9 cellular contexts compared by ENCODE assay signal in the genomic region with DNA sequence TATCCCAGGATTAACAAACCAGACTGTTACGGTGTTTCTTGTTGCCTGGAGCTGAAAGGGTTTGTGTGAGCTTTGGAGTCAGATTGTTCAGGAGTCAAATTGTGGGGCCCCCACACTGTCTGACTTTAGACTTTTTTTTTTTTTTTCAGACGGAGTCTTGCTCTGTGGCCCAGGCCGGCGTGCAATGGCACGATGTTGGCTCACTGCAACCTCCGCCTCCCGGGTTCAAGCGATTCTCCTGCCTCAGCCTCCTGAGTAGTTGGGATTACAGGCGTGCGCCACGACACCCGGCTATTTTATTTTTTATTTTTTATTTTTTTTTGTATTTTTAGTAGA. TPM values are rescaled to one million over a fixed set of nuclear protein-coding genes. Genes with fewer than 3 reads are reported as not detected.
DNase-seq lines count a peak whose midpoint lies in the region; ATAC-seq, FAIRE-seq and TF ChIP-seq lines count a peak whose summit lies in the region.
"Had no signal": no experiment of that assay in that cellular context is flagged by ENCODE, and none has a peak within 500 bp of the region (broad histone marks: within the 10 kb centered on the region; RNA-seq: fewer than 3 reads in every experiment).

No MANE protein-coding gene starts in this region.

- peak overlapping the region; percentile 64 to 99 (median 90) for H3K4me3 ChIP-seq in heart right ventricle
- H3K4me3 ChIP-seq in uterus: peak overlapping the region; percentile 68 to 91

- WGBS in heart right ventricle, 2 donors: 82 to 87% methylated on average over 12 of the region's 12 CpGs

- H3K27me3 ChIP-seq in heart right ventricle: no peaks in the 10 kb centered on the region
- H3K27me3 ChIP-seq in uterus: no peaks in the 10 kb centered on the region

- peak overlapping the region; percentile 86 for H3K27ac Mint-ChIP-seq in MCF 10A (ENCODE audit: low read depth, unreplicated experiment)
- no peak overlapping the region for H3K27ac Mint-ChIP-seq in mesothelial cell of epicardium

- DNase-seq in heart right ventricle (no peak), left ventricle myocardium superior (no peak), MCF 10A (ENCODE audit: unreplicated experiment) (no peak), mesothelial cell of epicardium (ENCODE audit: low spot score in 2 of 2, unreplicated experiment in 2 of 2) (no peak), uterus (no peak), frontal cortex (ENCODE audit: low spot score in 2 of 2) (no peak), occipital lobe (lab: John Stamatoyannopoulos, UW) (no peak)

- no peaks in the 10 kb centered on the region for H3K9me3 Mint-ChIP-seq in MCF 10A (ENCODE audit: unreplicated experiment)
- H3K9me3 Mint-ChIP-seq in mesothelial cell of epicardium: no peaks in the 10 kb centered on the region

- FAIRE-seq in frontal cortex (lab: Jason Lieb, UNC): no peak
- FAIRE-seq: G401.6 had no signal

- ATAC-seq in heart right ventricle (no peak), left ventricle myocardium superior (no peak), HG03095 (IDR thresholded peaks at IDR 0.05; ENCODE audit: unreplicated experiment) (no peak)

- H3K4me3 Mint-ChIP-seq in MCF 10A (ENCODE audit: unreplicated experiment) (peak overlapping the region; percentile 98), mesothelial cell of epicardium (peak overlapping the region; percentile 95)

- H3K27me3 Mint-ChIP-seq in MCF 10A (ENCODE audit: insufficient read depth, unreplicated experiment): no peaks in the 10 kb centered on the region
- no peaks in the 10 kb centered on the region for H3K27me3 Mint-ChIP-seq in mesothelial cell of epicardium (ENCODE audit: low read depth)

- CTCF ChIA-PET in MCF 10A (lab: Yijun Ruan, JAX): interaction anchor here (0.6 to 2.5 kb wide), 27 partner anchors 9 to 200 kb away, joined by 3 to 15 read pairs (median 5); a partner anchor contains a TSS

- BruUV-seq in MCF 10A (replicated peaks; lab: Mats Ljungman, UMichigan): no TSS peak

- peaks cover 43% of the 10 kb centered on the region for H3K36me3 Mint-ChIP-seq in MCF 10A (ENCODE audit: insufficient read depth, unreplicated experiment)
- H3K36me3 Mint-ChIP-seq in mesothelial cell of epicardium: peaks cover 15% of the 10 kb centered on the region

- TF ChIP-seq CTCF in heart right ventricle (IDR thresholded peaks at IDR 0.05) (no peak), MCF 10A (IDR thresholded peaks at IDR 0.05; ENCODE audit: unreplicated experiment) (no peak), mesothelial cell of epicardium (IDR thresholded peaks at IDR 0.05; ENCODE audit: unreplicated experiment) (no peak), uterus (IDR thresholded peaks at IDR 0.05) (no peak)

- POLR2A ChIA-PET in MCF 10A (lab: Yijun Ruan, JAX): interaction anchor here (0.5 to 3.7 kb wide), 20 partner anchors 10 to 263 kb away, joined by 3 to 39 read pairs (median 5); a partner anchor contains a TSS

- intact Hi-C loops in heart right ventricle (cut with DNase I): loop anchor here in 4 of 10 donors (2.0 to 5.0 kb wide), 2 partner anchors 121 to 124 kb away; no protein-coding TSS in a partner anchor
- intact Hi-C loops in left ventricle myocardium superior (cut with micrococcal nuclease): no loop called here
- intact Hi-C loops in MCF 10A (cut with micrococcal nuclease): no loop called here
- intact Hi-C loops in uterus (cut with DNase I; ENCODE audit: low total_unique reads): no loop called here

- H3K9me3 ChIP-seq in heart right ventricle: no peaks in the 10 kb centered on the region
- H3K9me3 ChIP-seq in uterus: no peaks in the 10 kb centered on the region

- H3K27ac ChIP-seq in heart right ventricle (peak overlapping the region in 3 of 10 donors; percentile 68 to 90 (median 74)), uterus (no peak overlapping the region)

- no peak for TF ChIP-seq POLR2A in uterus (IDR thresholded peaks at IDR 0.05)

- H3K4me1 Mint-ChIP-seq in MCF 10A (ENCODE audit: insufficient read depth, unreplicated experiment) (peaks cover 25% of the 10 kb centered on the region), mesothelial cell of epicardium (peaks cover 11% of the 10 kb centered on the region)

- H3K36me3 ChIP-seq in heart right ventricle (peaks cover 0 to 58% (median 24%) of the 10 kb centered on the region in 9 donors), uterus (no peaks in the 10 kb centered on the region)

- H3K4me1 ChIP-seq in heart right ventricle (peaks cover 0 to 38% (median 17%) of the 10 kb centered on the region in 9 donors), uterus (no peaks in the 10 kb centered on the region)

RNA-seq across cellular contexts. Expression of a gene that starts 0.8 kb away (rescaled TPM):
- total RNA-seq in heart right ventricle (10 to 100 TPM; 41.2 to 70.6 (median 52.6) TPM), left ventricle myocardium superior (52.4 TPM), MCF 10A (2022) (28.4 and 32.6 TPM in 2 replicates), mesothelial cell of epicardium (23.4 to 31.6 TPM (median 26.2 TPM) in 3 replicates), uterus (10 to 100 TPM in 3 of 4 donors, 1 to 10 TPM in 1; 8.2 to 22.3 (median 16.7) TPM), frontal cortex (30.2 TPM), occipital lobe (27.3 TPM)
- 10 to 100 TPM; 22.9 to 58.0 TPM for polyA plus RNA-seq in heart right ventricle

RNA-seq across cellular contexts. Expression of a gene that starts 11.0 kb away (rescaled TPM):
- total RNA-seq in heart right ventricle (1 to 10 TPM; 1.1 to 2.6 (median 1.6) TPM), left ventricle myocardium superior (1.6 TPM), MCF 10A (2022) (7.6 and 8.1 TPM in 2 replicates), mesothelial cell of epicardium (8.7 to 10.5 TPM (median 10.5 TPM) in 3 replicates), uterus (10 to 100 TPM in 2 of 4 donors, 1 to 10 TPM in 2; 2.3 to 15.5 (median 11.5) TPM), frontal cortex (1.2 TPM), occipital lobe (2.2 TPM)
- polyA plus RNA-seq in heart right ventricle: 1 to 10 TPM; 1.1 to 1.2 TPM

RNA-seq across cellular contexts. Expression of a gene that starts 11.5 kb away (rescaled TPM):
- total RNA-seq in heart right ventricle (10 to 100 TPM in 2 of 10 donors, 1 to 10 TPM in 8; 5.6 to 15.0 (median 7.9) TPM), left ventricle myocardium superior (7.5 TPM), MCF 10A (2022) (26.2 and 40.6 TPM in 2 replicates), mesothelial cell of epicardium (31.3 to 32.3 TPM (median 32.1 TPM) in 3 replicates), uterus (10 to 100 TPM in 3 of 4 donors, 1 to 10 TPM in 1; 5.1 to 22.4 (median 18.0) TPM), frontal cortex (1.2 TPM), occipital lobe (0.94 TPM)
- polyA plus RNA-seq in heart right ventricle: 10 to 100 TPM; 10.9 to 29.4 TPM

RNA-seq across cellular contexts. Expression of a gene that starts 16.6 kb away (rescaled TPM):
- under 1 TPM in 2 of 10 donors, not detected in 8; 0.81 to 0.95 TPM for total RNA-seq in heart right ventricle
- under 1 TPM in 1 of 2 donors, not detected in 1; 0.14 TPM for polyA plus RNA-seq in heart right ventricle
- not detected for total RNA-seq in left ventricle myocardium superior
- 12.6 and 27.5 TPM in 2 replicates for total RNA-seq in MCF 10A (2022)
- total RNA-seq in mesothelial cell of epicardium: 3.3 to 4.7 TPM (median 4.0 TPM) in 3 replicates
- total RNA-seq in uterus: 1 to 10 TPM in 1 of 4 donors, under 1 TPM in 1, not detected in 2; 0.28 to 1.2 TPM
- total RNA-seq in frontal cortex: not detected
- not detected for total RNA-seq in occipital lobe

RNA-seq across cellular contexts. Expression of a gene that starts 28.5 kb away (rescaled TPM):
- total RNA-seq in heart right ventricle (10 to 100 TPM; 11.2 to 15.0 (median 13.3) TPM), left ventricle myocardium superior (15.6 TPM), MCF 10A (2022) (8.7 and 12.5 TPM in 2 replicates), mesothelial cell of epicardium (11.0 to 13.2 TPM (median 12.7 TPM) in 3 replicates), uterus (1 to 10 TPM in 3 of 4 donors, not detected in 1; 5.1 to 7.6 (median 6.8) TPM), frontal cortex (17.5 TPM), occipital lobe (15.9 TPM)
- polyA plus RNA-seq in heart right ventricle: 10 to 100 TPM; 14.5 to 20.7 TPM
